In genomic region chr5:179343902-179344300, GRCh38 we compare ENCODE assay signal across 10 cellular contexts. TPM values are rescaled to one million over a fixed set of nuclear protein-coding genes. Genes with fewer than 3 reads are reported as not detected.
DNase-seq lines count a peak whose midpoint lies in the region; ATAC-seq, FAIRE-seq and TF ChIP-seq lines count a peak whose summit lies in the region.
"Had no signal": no experiment of that assay in that cellular context is flagged by ENCODE, and none has a peak within 500 bp of the region (broad histone marks: within the 10 kb centered on the region; RNA-seq: fewer than 3 reads in every experiment).

No MANE protein-coding gene starts in this region.

- FAIRE-seq in GM12892 (lab: Jason Lieb, UNC): no peak

- WGBS in iPS DF 6.9 (ENCODE audit: insufficient coverage, insufficient read length): no CpG with 5 or more reads among the region's 40 CpGs

- no peaks in the 10 kb centered on the region for H3K4me1 Mint-ChIP-seq in activated T-cell treated with anti-CD3 and anti-CD28 coated beads, Interleukin-2, amount 50 U/mL, for 72 hours (ENCODE audit: low read depth)

- peak; percentile 20 for DNase-seq in NCI-H345 (lab: John Stamatoyannopoulos, UW)
- no peak for DNase-seq in NCI-H345 treated with DMSO at 0.1 percent for 48 hours (lab: John Stamatoyannopoulos, UW; ENCODE audit: unreplicated experiment)
- peak in 1 of 2 donors; percentile 22 for DNase-seq in activated T-cell treated with anti-CD3 and anti-CD28 coated beads, Interleukin-2, amount 50 U/mL, for 72 hours
- DNase-seq in iPS DF 6.9 (ENCODE audit: low read depth, low spot score): peak; percentile 48
- peak; percentile 25 for DNase-seq in stimulated activated naive CD8-positive, alpha-beta T cell treated with anti-CD3 and anti-CD28 coated beads, Interleukin-15, Interleukin-2, amounts not matched to agents 100 U/mL and 50 U/mL, for 24 hours
- no peak for DNase-seq in epidermal melanocyte (ENCODE audit: insufficient read length, low spot score)
- no peak for DNase-seq in GM12892 (ENCODE audit: insufficient read length)
- DNase-seq: DND-41 had no signal

- H3K27me3 Mint-ChIP-seq in activated T-cell treated with anti-CD3 and anti-CD28 coated beads, Interleukin-2, amount 50 U/mL, for 72 hours (ENCODE audit: low read depth): peaks cover 60% of the 10 kb centered on the region

- no peak overlapping the region for H3K27ac Mint-ChIP-seq in activated T-cell treated with anti-CD3 and anti-CD28 coated beads, Interleukin-2, amount 50 U/mL, for 72 hours

- TF ChIP-seq POLR2A in GM12892 (IDR thresholded peaks at IDR 0.05; ENCODE audit: low read depth, low read length): no peak

- no peaks in the 10 kb centered on the region for H3K9me3 Mint-ChIP-seq in activated T-cell treated with anti-CD3 and anti-CD28 coated beads, Interleukin-2, amount 50 U/mL, for 72 hours

- H3K36me3 Mint-ChIP-seq in activated T-cell treated with anti-CD3 and anti-CD28 coated beads, Interleukin-2, amount 50 U/mL, for 72 hours (ENCODE audit: insufficient read depth in 2 of 2): peaks cover 0 to 1% of the 10 kb centered on the region in 2 donors

- peak; percentile 54 to 64 for ATAC-seq in activated T-cell treated with anti-CD3 and anti-CD28 coated beads, Interleukin-2, amount 50 U/mL, for 72 hours (replicated peaks in 1 of 2)
- peak; percentile 37 for ATAC-seq in stimulated activated naive CD8-positive, alpha-beta T cell treated with anti-CD3 and anti-CD28 coated beads, Interleukin-15, Interleukin-2, amounts not matched to agents 100 U/mL and 50 U/mL, for 24 hours
- ATAC-seq in HG03095 (IDR thresholded peaks at IDR 0.05; ENCODE audit: unreplicated experiment): no peak

- no peaks in the 10 kb centered on the region for H3K36me3 ChIP-seq in iPS DF 6.9 (ENCODE audit: control insufficient read depth, insufficient read depth, low read length)

- peaks cover 21% of the 10 kb centered on the region for H3K27me3 ChIP-seq in iPS DF 6.9 (ENCODE audit: control insufficient read depth, insufficient read depth, low read length)

- H3K4me1 ChIP-seq in iPS DF 6.9 (ENCODE audit: control insufficient read depth, insufficient read depth, low read length): peaks cover 6% of the 10 kb centered on the region

- H3K4me3 Mint-ChIP-seq in activated T-cell treated with anti-CD3 and anti-CD28 coated beads, Interleukin-2, amount 50 U/mL, for 72 hours: no peak overlapping the region

- H3K27ac ChIP-seq in iPS DF 6.9 (ENCODE audit: low read length): no peak overlapping the region
- H3K27ac ChIP-seq: RWPE1 had no signal

- H3K9me3 ChIP-seq in iPS DF 6.9 (ENCODE audit: control insufficient read depth, insufficient read depth, low read length): no peaks in the 10 kb centered on the region

- peak overlapping the region; percentile 73 for H3K4me3 ChIP-seq in iPS DF 6.9 (ENCODE audit: low read length)

RNA-seq across cellular contexts. Expression of gene ADAMTS2, which starts 1.4 kb away (rescaled TPM):
- total RNA-seq in activated T-cell treated with anti-CD3 and anti-CD28 coated beads, Interleukin-2, amount 50 U/mL, for 72 hours: not detected
- polyA plus RNA-seq in GM12892 (2012; ENCODE audit: missing spikeins): not detected

Comparison
In these comparisons a context has a peak if more than half of its experiments do, and no peak if none do; other contexts are left out.
1. DNase-seq: peak in NCI-H345 (single experiment), iPS DF 6.9 (single experiment) and stimulated activated naive CD8-positive, alpha-beta T cell treated with anti-CD3 and anti-CD28 coated beads, Interleukin-15, Interleukin-2, amounts not matched to agents 100 U/mL and 50 U/mL, for 24 hours (single experiment); none in NCI-H345 treated with DMSO at 0.1 percent for 48 hours (single experiment), epidermal melanocyte (single experiment) and GM12892 (single experiment).